ENCODE assay signal across 2 cellular contexts in the genomic region with DNA sequence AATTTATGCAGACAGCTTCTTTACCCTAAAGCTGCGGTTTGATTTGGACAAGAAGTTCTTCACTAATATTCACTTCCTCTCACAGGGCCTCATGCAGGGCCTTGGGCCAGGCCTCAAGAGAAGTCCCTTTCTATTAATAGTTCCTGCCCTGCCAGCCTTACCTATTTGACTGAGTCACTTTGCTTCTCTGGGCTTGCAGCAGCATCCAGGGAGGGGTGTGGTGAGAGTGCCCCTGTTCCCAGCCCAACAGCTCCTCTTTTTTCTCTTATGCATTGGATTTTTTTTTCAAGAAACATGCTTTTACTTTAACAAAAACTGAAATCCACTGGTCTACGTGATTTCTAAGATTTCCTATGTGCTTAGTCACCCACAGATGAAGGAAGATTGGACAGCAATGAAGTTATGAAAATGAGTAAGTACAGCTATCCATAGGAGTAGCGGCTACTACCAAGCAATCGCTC.
TF ChIP-seq lines count a peak whose summit lies in the region.

No MANE protein-coding gene starts in this region.

TF ChIP-seq in HCT116, 20 proteins besides CTCF, POLR2A, EP300 and RAD21:
- no peak for TF ChIP-seq ZNF274 (IDR thresholded peaks at IDR 0.05; ENCODE audit: low read depth, low read length)
- TF ChIP-seq FOSL1 (IDR thresholded peaks at IDR 0.05; ENCODE audit: low read depth) = peak; percentile 34; the same call in 1 of the 2 replicates
- peak; percentile 53 for TF ChIP-seq SP1 (IDR thresholded peaks at IDR 0.05; ENCODE audit: low read depth)
- 0 out of 2 replicates have a peak, but pooled peaks have one; percentile 44 for TF ChIP-seq CBX3 (IDR thresholded peaks at IDR 0.05; ENCODE audit: low read depth)
- peak; percentile 34; the same call in 1 of the 2 replicates for TF ChIP-seq JUND (IDR thresholded peaks at IDR 0.05)
- no peak for TF ChIP-seq ZFX (IDR thresholded peaks at IDR 0.05)
- 0 out of 2 replicates have a peak, but pooled peaks have one; percentile 16 for TF ChIP-seq SIN3A (IDR thresholded peaks at IDR 0.05; ENCODE audit: low read depth)
- no peak for TF ChIP-seq EZH2phosphoT487 (IDR thresholded peaks at IDR 0.05; ENCODE audit: borderline replicate concordance)
TF ChIP-seq in HCT116: peak in this region for 5.

TF ChIP-seq in HepG2, 621 proteins besides CTCF, POLR2A, EP300 and RAD21:
- TF ChIP-seq, protein P1, sequence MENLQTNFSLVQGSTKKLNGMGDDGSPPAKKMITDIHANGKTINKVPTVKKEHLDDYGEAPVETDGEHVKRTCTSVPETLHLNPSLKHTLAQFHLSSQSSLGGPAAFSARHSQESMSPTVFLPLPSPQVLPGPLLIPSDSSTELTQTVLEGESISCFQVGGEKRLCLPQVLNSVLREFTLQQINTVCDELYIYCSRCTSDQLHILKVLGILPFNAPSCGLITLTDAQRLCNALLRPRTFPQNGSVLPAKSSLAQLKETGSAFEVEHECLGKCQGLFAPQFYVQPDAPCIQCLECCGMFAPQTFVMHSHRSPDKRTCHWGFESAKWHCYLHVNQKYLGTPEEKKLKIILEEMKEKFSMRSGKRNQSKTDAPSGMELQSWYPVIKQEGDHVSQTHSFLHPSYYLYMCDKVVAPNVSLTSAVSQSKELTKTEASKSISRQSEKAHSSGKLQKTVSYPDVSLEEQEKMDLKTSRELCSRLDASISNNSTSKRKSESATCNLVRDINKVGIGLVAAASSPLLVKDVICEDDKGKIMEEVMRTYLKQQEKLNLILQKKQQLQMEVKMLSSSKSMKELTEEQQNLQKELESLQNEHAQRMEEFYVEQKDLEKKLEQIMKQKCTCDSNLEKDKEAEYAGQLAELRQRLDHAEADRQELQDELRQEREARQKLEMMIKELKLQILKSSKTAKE (CRISPR knock-in tag; IDR thresholded peaks at IDR 0.05; ENCODE audit: borderline replicate concordance) = no peak
- TF ChIP-seq ZBTB2 (CRISPR knock-in tag; IDR thresholded peaks at IDR 0.05; ENCODE audit: low read depth) (no peak), MLXIP (CRISPR knock-in tag; IDR thresholded peaks at IDR 0.05; ENCODE audit: borderline replicate concordance) (no peak), CREB1 (IDR thresholded peaks at IDR 0.05) (no peak), CREB1 (CRISPR knock-in tag; IDR thresholded peaks at IDR 0.05) (no peak)
- TF ChIP-seq, protein P2, sequence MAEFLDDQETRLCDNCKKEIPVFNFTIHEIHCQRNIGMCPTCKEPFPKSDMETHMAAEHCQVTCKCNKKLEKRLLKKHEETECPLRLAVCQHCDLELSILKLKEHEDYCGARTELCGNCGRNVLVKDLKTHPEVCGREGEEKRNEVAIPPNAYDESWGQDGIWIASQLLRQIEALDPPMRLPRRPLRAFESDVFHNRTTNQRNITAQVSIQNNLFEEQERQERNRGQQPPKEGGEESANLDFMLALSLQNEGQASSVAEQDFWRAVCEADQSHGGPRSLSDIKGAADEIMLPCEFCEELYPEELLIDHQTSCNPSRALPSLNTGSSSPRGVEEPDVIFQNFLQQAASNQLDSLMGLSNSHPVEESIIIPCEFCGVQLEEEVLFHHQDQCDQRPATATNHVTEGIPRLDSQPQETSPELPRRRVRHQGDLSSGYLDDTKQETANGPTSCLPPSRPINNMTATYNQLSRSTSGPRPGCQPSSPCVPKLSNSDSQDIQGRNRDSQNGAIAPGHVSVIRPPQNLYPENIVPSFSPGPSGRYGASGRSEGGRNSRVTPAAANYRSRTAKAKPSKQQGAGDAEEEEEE (CRISPR knock-in tag; IDR thresholded peaks at IDR 0.05; ENCODE audit: borderline replicate concordance) = no peak
